ENCODE assay signal across 17 cellular contexts in the genomic region with DNA sequence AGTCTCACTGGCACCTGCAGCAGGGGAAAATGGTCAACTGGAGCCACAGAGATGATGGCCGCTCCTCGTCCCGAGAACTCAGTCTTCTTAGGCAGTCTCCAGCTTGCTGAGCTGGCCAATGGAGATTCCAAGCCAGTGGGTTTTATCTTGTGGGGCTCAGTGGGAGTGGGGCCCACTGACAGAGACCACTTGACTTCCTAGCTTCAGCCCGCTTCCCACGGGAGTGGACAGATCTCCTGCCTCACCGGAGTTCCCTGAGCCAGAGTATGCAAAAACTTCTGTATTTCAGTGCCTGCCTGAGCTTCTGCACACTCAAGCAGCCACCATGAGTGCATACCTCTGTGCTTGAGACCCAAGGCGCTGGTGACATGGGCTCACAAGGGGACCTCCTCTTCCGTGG.
DNase-seq lines count a peak whose midpoint lies in the region; ATAC-seq, FAIRE-seq and TF ChIP-seq lines count a peak whose summit lies in the region.
"Had no signal": no experiment of that assay in that cellular context is flagged by ENCODE, and none has a peak within 500 bp of the region (broad histone marks: within the 10 kb centered on the region; RNA-seq: fewer than 3 reads in every experiment).

No MANE protein-coding gene starts in this region.

- H2BK12ac ChIP-seq in H1 (ENCODE audit: low read depth, low read length) = no peak overlapping the region
- H2BK12ac ChIP-seq in neuronal stem cell (ENCODE audit: low read length) = no peak overlapping the region

- H3K18ac ChIP-seq in H1 (ENCODE audit: extremely low read depth, low read length) = no peak overlapping the region
- H3K18ac ChIP-seq in neuronal stem cell (ENCODE audit: low read length) = no peak overlapping the region

- H3K27me3 ChIP-seq in H1 (replicated peaks in 1 of 4; ENCODE audit: control insufficient read depth in 3 of 4, extremely low read depth in 1 of 4, insufficient read depth in 3 of 4, low read length in 3 of 4) (no peaks in the 10 kb centered on the region), neuronal stem cell (ENCODE audit: control insufficient read depth in 3 of 3, insufficient read depth in 3 of 3, low read depth in 1 of 3, low read length in 3 of 3) (no peaks in the 10 kb centered on the region), aorta (ENCODE audit: control insufficient read depth in 1 of 2, insufficient read depth in 2 of 2, low read length in 1 of 2) (no peaks in the 10 kb centered on the region), small intestine (ENCODE audit: control insufficient read depth in 2 of 2, insufficient read depth in 2 of 2, low read length in 2 of 2) (no peaks in the 10 kb centered on the region)

- no peak for TF ChIP-seq POLR2A in H1 (IDR thresholded peaks at IDR 0.05; ENCODE audit: control extremely low read depth in 1 of 2, low read depth in 2 of 2, low read length in 2 of 2)
- no peak for TF ChIP-seq POLR2A in erythroblast (IDR thresholded peaks at IDR 0.05; ENCODE audit: low read length)

- no peak overlapping the region for H3K23ac ChIP-seq in H1 (ENCODE audit: insufficient read length)
- H3K23ac ChIP-seq in neuronal stem cell (ENCODE audit: low read depth, low read length, poor library complexity) = no peak overlapping the region

- no peak overlapping the region for H2AK5ac ChIP-seq in H1 (ENCODE audit: low read depth, low read length)
- H2AK5ac ChIP-seq in neuronal stem cell (ENCODE audit: low read depth, low read length) = no peak overlapping the region

- no peak for FAIRE-seq in H1 (lab: Jason Lieb, UNC)
- no peak for FAIRE-seq in small intestine (lab: Jason Lieb, UNC)
- FAIRE-seq: GM12891, GM18507 had no signal

- no peak overlapping the region for H3K4me3 ChIP-seq in H1 (ENCODE audit: extremely low read depth in 1 of 4, insufficient read depth in 2 of 4, low read depth in 3 of 4, low read length in 4 of 4)
- no peak overlapping the region for H3K4me3 ChIP-seq in neuronal stem cell (ENCODE audit: low read length in 2 of 2)
- no peak overlapping the region for H3K4me3 ChIP-seq in aorta (ENCODE audit: low read length in 2 of 2)
- no peak overlapping the region for H3K4me3 ChIP-seq in small intestine (ENCODE audit: low read depth in 1 of 2, low read length in 2 of 2)

- no peak overlapping the region for H2BK15ac ChIP-seq in H1 (ENCODE audit: low read length)
- H2BK15ac ChIP-seq in neuronal stem cell (ENCODE audit: low read length) = no peak overlapping the region

- DNase-seq in H1 (ENCODE audit: low read depth in 1 of 2, low spot score in 2 of 2) (no peak), neuronal stem cell (ENCODE audit: low spot score) (no peak), aorta (no peak), erythroblast (lab: John Stamatoyannopoulos, UW) (no peak), NCI-H1436 treated with DMSO at 0.1 percent for 48 hours (lab: John Stamatoyannopoulos, UW) (no peak), small intestine (no peak)
- DNase-seq: C1 segment of cervical spinal cord, Calu3, COR-L47, DMS53, DMS79 treated with DMSO at 0.1 percent for 48 hours, GF-D8, GOT3, H7, HCEC 1CT had no signal

- H2BK20ac ChIP-seq in H1 (ENCODE audit: low read length) = no peak overlapping the region

- H2BK120ac ChIP-seq in H1 (replicated peaks; ENCODE audit: low read depth, low read length) (no peak overlapping the region), neuronal stem cell (ENCODE audit: low read depth, low read length) (no peak overlapping the region)

- no peaks in the 10 kb centered on the region for H3K23me2 ChIP-seq in H1 (ENCODE audit: low read depth, low read length)

- no peak overlapping the region for H3K56ac ChIP-seq in H1 (replicated peaks; ENCODE audit: insufficient read length, low read depth, low read length)

- no peak overlapping the region for H2AFZ ChIP-seq in H1 (ENCODE audit: low read length)
- no peak overlapping the region for H2AFZ ChIP-seq in neuronal stem cell (ENCODE audit: low read length)

- H2BK5ac ChIP-seq in H1 (ENCODE audit: low read depth, low read length) = no peak overlapping the region
- H2BK5ac ChIP-seq in neuronal stem cell (ENCODE audit: low read length) = peak overlapping the region; percentile 53

- no peaks in the 10 kb centered on the region for H3K4me1 ChIP-seq in H1 (replicated peaks in 1 of 4; ENCODE audit: control insufficient read depth in 3 of 4, insufficient read depth in 4 of 4, low read length in 3 of 4)
- no peaks in the 10 kb centered on the region for H3K4me1 ChIP-seq in neuronal stem cell (ENCODE audit: control insufficient read depth in 2 of 2, insufficient read depth in 1 of 2, low read depth in 1 of 2, low read length in 2 of 2)
- H3K4me1 ChIP-seq in aorta (ENCODE audit: control insufficient read depth in 1 of 2, insufficient read depth in 2 of 2, low read length in 2 of 2) = no peaks in the 10 kb centered on the region
- H3K4me1 ChIP-seq in small intestine (ENCODE audit: control insufficient read depth in 2 of 2, insufficient read depth in 1 of 2, low read depth in 1 of 2, low read length in 1 of 2) = no peaks in the 10 kb centered on the region

- peak overlapping the region; percentile 14; the same call in 1 of the 2 replicates for H4K8ac ChIP-seq in H1 (ENCODE audit: extremely low read depth, insufficient read depth, low read length)
- no peak overlapping the region for H4K8ac ChIP-seq in neuronal stem cell (ENCODE audit: low read depth, low read length)

- ATAC-seq in aorta (ENCODE audit: low FRiP score) = peak; percentile 29

- H3K79me1 ChIP-seq in H1 (ENCODE audit: low read depth, low read length) (no peaks in the 10 kb centered on the region), neuronal stem cell (ENCODE audit: low read depth, low read length) (no peaks in the 10 kb centered on the region)

- H3K27ac ChIP-seq in H1 (ENCODE audit: low read depth, low read length) (no peak overlapping the region), neuronal stem cell (replicated peaks; ENCODE audit: low read length) (no peak overlapping the region), aorta (ENCODE audit: low read depth in 1 of 2, low read length in 2 of 2) (no peak overlapping the region), small intestine (ENCODE audit: low read depth in 1 of 2, low read length in 1 of 2) (no peak overlapping the region)

- peak overlapping the region; percentile 48 for H3K14ac ChIP-seq in H1 (ENCODE audit: insufficient read length)
- no peak overlapping the region for H3K14ac ChIP-seq in neuronal stem cell (ENCODE audit: low read length)

- no peak overlapping the region for H3K4ac ChIP-seq in H1 (replicated peaks; ENCODE audit: insufficient read length, low read depth, low read length)
- no peak overlapping the region for H3K4ac ChIP-seq in neuronal stem cell (ENCODE audit: low read length)

- intact Hi-C loops in aorta (cut with DNase I) = no loop called here

- H3K9ac ChIP-seq in H1 (replicated peaks in 1 of 4; ENCODE audit: extremely low read depth in 1 of 4, low read depth in 3 of 4, low read length in 3 of 4) (no peak overlapping the region), neuronal stem cell (ENCODE audit: low read depth, low read length, poor library complexity) (no peak overlapping the region)

- WGBS in H1 (ENCODE audit: extremely low coverage in 1 of 2, insufficient coverage in 1 of 2, insufficient read length in 1 of 2, insufficient replicate concordance in 2 of 2, low coverage in 1 of 2, low lambda C conversion rate in 2 of 2, missing lambda C conversion rate in 1 of 2), 2 experiments = 83% methylated on average over 8 of the region's 8 CpGs; no CpG with 5 or more reads in 1 of the 2 experiments
- WGBS in neuronal stem cell (ENCODE audit: extremely low coverage in 2 of 2, insufficient read length in 2 of 2, insufficient replicate concordance in 1 of 2), 2 donors = no CpG with 5 or more reads among the region's 8 CpGs
- 80 to 88% methylated on average over 8 of the region's 8 CpGs for WGBS in aorta, 2 donors
- 76 to 83% (median 83%) methylated on average over 8 of the region's 8 CpGs for WGBS in small intestine, 3 donors

- H3K9me3 ChIP-seq in H1 (ENCODE audit: insufficient read depth in 2 of 2, low read depth in 1 of 2, low read length in 1 of 2) (no peaks in the 10 kb centered on the region), neuronal stem cell (replicated peaks in 1 of 2; ENCODE audit: control insufficient read depth in 2 of 2, insufficient read depth in 1 of 2, low read depth in 1 of 2, low read length in 2 of 2) (no peaks in the 10 kb centered on the region), aorta (ENCODE audit: control insufficient read depth, low read length) (no peaks in the 10 kb centered on the region), small intestine (ENCODE audit: control insufficient read depth, low read depth) (no peaks in the 10 kb centered on the region)

- H4K20me1 ChIP-seq in H1 (replicated peaks in 1 of 2; ENCODE audit: control insufficient read depth in 1 of 2, insufficient read depth in 2 of 2, low read length in 2 of 2) = no peaks in the 10 kb centered on the region

- H3K79me2 ChIP-seq in H1 (ENCODE audit: control insufficient read depth in 1 of 2, insufficient read depth in 2 of 2, low read length in 2 of 2) = no peaks in the 10 kb centered on the region

- H3K36me3 ChIP-seq in H1 (ENCODE audit: control insufficient read depth in 2 of 4, insufficient read depth in 4 of 4, low read length in 3 of 4) (no peaks in the 10 kb centered on the region), neuronal stem cell (replicated peaks in 1 of 2; ENCODE audit: control insufficient read depth in 2 of 2, insufficient read depth in 2 of 2, low read length in 2 of 2) (no peaks in the 10 kb centered on the region), aorta (ENCODE audit: control insufficient read depth in 1 of 2, insufficient read depth in 2 of 2, low read length in 1 of 2) (no peaks in the 10 kb centered on the region), small intestine (ENCODE audit: control insufficient read depth in 2 of 2, insufficient read depth in 2 of 2, low read length in 2 of 2) (no peaks in the 10 kb centered on the region)

- TF ChIP-seq EP300 in H1 (IDR thresholded peaks at IDR 0.05; ENCODE audit: borderline replicate concordance in 1 of 2, low read depth in 2 of 2, low read length in 2 of 2) = no peak

- POLR2A ChIA-PET in H1 (lab: Charles Lee; ENCODE audit: partially characterized antibody) = no interaction called here

- CTCF ChIA-PET in H1 (lab: Charles Lee; ENCODE audit: partially characterized antibody) = no interaction called here

- H3K4me2 ChIP-seq in H1 (ENCODE audit: insufficient read depth in 1 of 2, low read depth in 2 of 2, low read length in 2 of 2) (no peak overlapping the region), neuronal stem cell (ENCODE audit: insufficient read depth, low read length, poor library complexity, severe bottlenecking) (no peak overlapping the region)

- H4K91ac ChIP-seq in H1 (replicated peaks; ENCODE audit: insufficient read length, low read length) = no peak overlapping the region
- H4K91ac ChIP-seq in neuronal stem cell (ENCODE audit: low read depth, low read length, poor library complexity) = no peak overlapping the region

- H4K5ac ChIP-seq in H1 (ENCODE audit: insufficient read length, low read depth, low read length) = no peak overlapping the region

- TF ChIP-seq CTCF in H1 (IDR thresholded peaks at IDR 0.05; ENCODE audit: control extremely low read depth in 1 of 3, insufficient read depth in 1 of 3, low read depth in 1 of 3, low read length in 3 of 3) = no peak

- no peak for TF ChIP-seq RAD21 in H1 (IDR thresholded peaks at IDR 0.05 in 1 of 2, conservative IDR thresholded peaks at IDR 0.05 in 1 of 2; ENCODE audit: low read depth in 2 of 2, low read length in 2 of 2)

TF ChIP-seq in H1, 55 proteins besides CTCF, POLR2A, EP300 and RAD21 (continues in another document):
- TF ChIP-seq ZNF274 (IDR thresholded peaks at IDR 0.05; ENCODE audit: borderline replicate concordance, extremely low read depth, low read length) = no peak
